ENCODE assay signal across 8 cellular contexts in the genomic region with DNA sequence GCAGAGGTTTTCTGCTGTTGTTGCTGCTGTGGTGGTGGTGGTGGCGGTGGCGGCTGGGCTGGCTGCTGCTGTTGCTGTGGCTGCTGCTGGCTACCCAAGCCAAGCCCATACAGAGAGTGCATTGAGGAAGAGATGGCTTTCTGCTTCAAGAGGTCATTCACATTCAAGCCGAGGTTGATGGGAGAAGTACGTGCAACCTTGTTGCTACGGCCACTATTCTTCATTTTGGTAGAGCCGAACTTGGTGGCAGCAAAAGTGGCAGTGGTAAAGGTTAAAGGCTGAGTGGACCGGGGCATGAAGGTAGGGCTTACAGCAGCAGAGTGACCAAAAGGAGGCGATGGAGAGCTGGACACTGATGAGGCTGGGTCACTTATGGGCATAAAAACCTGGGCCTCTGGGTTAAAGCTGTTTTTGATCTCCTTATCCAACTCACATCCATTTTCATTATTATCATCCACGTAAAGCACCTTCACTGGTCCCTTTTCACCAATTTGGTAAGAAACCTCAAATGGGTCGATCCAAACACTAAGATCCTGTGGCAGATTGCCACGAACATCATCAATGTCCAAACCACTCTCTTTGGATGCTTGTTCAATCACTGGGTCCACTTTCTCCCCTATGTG. TPM values are rescaled to one million over a fixed set of nuclear protein-coding genes. Genes with fewer than 3 reads are reported as not detected.
A peak's percentile ranks its signal among the peaks of the same experiment; 100 is the strongest.
DNase-seq lines count a peak whose midpoint lies in the region; ATAC-seq and TF ChIP-seq lines count a peak whose summit lies in the region.

No MANE protein-coding gene starts in this region.

- peak; percentile 68 for TF ChIP-seq RAD21 in Ishikawa (IDR thresholded peaks at IDR 0.05; ENCODE audit: low read depth)

- TF ChIP-seq CTCF in Calu3 (IDR thresholded peaks at IDR 0.05; ENCODE audit: unreplicated experiment) (peak; percentile 92), gastroesophageal sphincter (IDR thresholded peaks at IDR 0.05) (peak; percentile 55 to 72 (median 64)), prostate gland (IDR thresholded peaks at IDR 0.05) (peak in 3 of 4 experiments; percentile 36 to 69 (median 63))

- TSS peak; percentile 34 for BruUV-seq in Calu3 (replicated peaks; lab: Mats Ljungman, UMichigan)

- H3K27me3 ChIP-seq in gastroesophageal sphincter (no peaks in the 10 kb centered on the region), prostate gland (replicated peaks; ENCODE audit: insufficient read depth) (no peaks in the 10 kb centered on the region)

- no peaks in the 10 kb centered on the region for H3K9me3 ChIP-seq in gastroesophageal sphincter
- no peaks in the 10 kb centered on the region for H3K9me3 ChIP-seq in prostate gland

- H3K27me3 Mint-ChIP-seq in Calu3 (ENCODE audit: unreplicated experiment): no peaks in the 10 kb centered on the region
- H3K27me3 Mint-ChIP-seq in activated T-cell treated with anti-CD3 and anti-CD28 coated beads, Interleukin-2, amount 50 U/mL, for 4 hours (ENCODE audit: low read depth): no peaks in the 10 kb centered on the region

- TF ChIP-seq EP300 in Ishikawa (IDR thresholded peaks at IDR 0.05; ENCODE audit: borderline replicate concordance) (no peak), gastroesophageal sphincter (IDR thresholded peaks at IDR 0.05) (no peak)

- peaks cover 31% of the 10 kb centered on the region for H3K4me1 Mint-ChIP-seq in Calu3 (ENCODE audit: low read depth, unreplicated experiment)
- peaks cover 42% of the 10 kb centered on the region for H3K4me1 Mint-ChIP-seq in activated T-cell treated with anti-CD3 and anti-CD28 coated beads, Interleukin-2, amount 50 U/mL, for 4 hours (ENCODE audit: low read depth)

- H3K9me3 Mint-ChIP-seq in Calu3 (ENCODE audit: low read depth, unreplicated experiment): no peaks in the 10 kb centered on the region
- no peaks in the 10 kb centered on the region for H3K9me3 Mint-ChIP-seq in activated T-cell treated with anti-CD3 and anti-CD28 coated beads, Interleukin-2, amount 50 U/mL, for 4 hours

- peak overlapping the region; percentile 78 for H3K4me3 Mint-ChIP-seq in Calu3 (ENCODE audit: low read depth, unreplicated experiment)
- H3K4me3 Mint-ChIP-seq in activated T-cell treated with anti-CD3 and anti-CD28 coated beads, Interleukin-2, amount 50 U/mL, for 4 hours: peak overlapping the region; percentile 100

- CTCF ChIA-PET in Calu3 (lab: Charles Lee): interaction anchor here (0.6 to 5.9 kb wide), 14 partner anchors 10 to 119 kb away, joined by 3 to 68 read pairs (median 4); no protein-coding TSS in a partner anchor

- 23 to 35% methylated on average over 3 to 9 of the region's 11 CpGs for WGBS in gastroesophageal sphincter (ENCODE audit: low coverage in 1 of 2), 2 donors
- WGBS in prostate gland: 47% methylated on average over 11 of the region's 11 CpGs

- H3K36me3 ChIP-seq in gastroesophageal sphincter: peaks cover 0 to 17% of the 10 kb centered on the region in 2 donors
- H3K36me3 ChIP-seq in prostate gland: no peaks in the 10 kb centered on the region

- H3K4me3 ChIP-seq in gastroesophageal sphincter: peak overlapping the region; percentile 23 to 92
- peak overlapping the region; percentile 79 to 98 for H3K4me3 ChIP-seq in prostate gland

- DNase-seq in Calu3: peak; percentile 81
- no peak for DNase-seq in activated T-cell treated with anti-CD3 and anti-CD28 coated beads, Interleukin-2, amount 50 U/mL, for 4 hours
- peak; percentile 57 for DNase-seq in prostate gland (ENCODE audit: low spot score)
- DNase-seq in AG20443 (ENCODE audit: low spot score): no peak
- no peak for DNase-seq in left lobe of liver (ENCODE audit: low spot score)

- H3K4me1 ChIP-seq in gastroesophageal sphincter: peaks cover 0 to 45% (median under 1%) of the 10 kb centered on the region in 3 donors
- H3K4me1 ChIP-seq in prostate gland (replicated peaks): no peaks in the 10 kb centered on the region

- intact Hi-C loops in Calu3 (cut with micrococcal nuclease; ENCODE audit: unreplicated experiment) (loop anchor here (1.0 to 10.0 kb wide), 2 partner anchors 87 to 291 kb away; partner anchors contain the start of gene NME1), prostate gland (cut with DNase I) (no loop called here)

- ATAC-seq in activated T-cell treated with anti-CD3 and anti-CD28 coated beads, Interleukin-2, amount 50 U/mL, for 4 hours: no peak
- ATAC-seq in gastroesophageal sphincter (no peak), GM21786 (IDR thresholded peaks at IDR 0.05; ENCODE audit: unreplicated experiment) (no peak), left lobe of liver (no peak)

- H3K27ac ChIP-seq in gastroesophageal sphincter (peak overlapping the region; percentile 75 to 100 (median 98)), prostate gland (peak overlapping the region; percentile 100)

- H3K27ac Mint-ChIP-seq in Calu3 (ENCODE audit: unreplicated experiment): peak overlapping the region; percentile 100

- no peak for TF ChIP-seq POLR2A in gastroesophageal sphincter (IDR thresholded peaks at IDR 0.05)
- TF ChIP-seq POLR2A in prostate gland (IDR thresholded peaks at IDR 0.05): peak; percentile 6

- H3K36me3 Mint-ChIP-seq in Calu3 (ENCODE audit: insufficient read depth, unreplicated experiment): peaks cover 81% of the 10 kb centered on the region
- H3K36me3 Mint-ChIP-seq in activated T-cell treated with anti-CD3 and anti-CD28 coated beads, Interleukin-2, amount 50 U/mL, for 4 hours (ENCODE audit: insufficient read depth): peaks cover 13% of the 10 kb centered on the region

TF ChIP-seq in Ishikawa, 13 proteins besides CTCF, POLR2A, EP300 and RAD21:
- TF ChIP-seq NFIC (IDR thresholded peaks at IDR 0.05) (no peak), FOXM1 (IDR thresholded peaks at IDR 0.05; ENCODE audit: borderline replicate concordance, low read depth) (no peak), TCF12 (IDR thresholded peaks at IDR 0.05; ENCODE audit: low read depth) (no peak)
- TF ChIP-seq, protein P1, sequence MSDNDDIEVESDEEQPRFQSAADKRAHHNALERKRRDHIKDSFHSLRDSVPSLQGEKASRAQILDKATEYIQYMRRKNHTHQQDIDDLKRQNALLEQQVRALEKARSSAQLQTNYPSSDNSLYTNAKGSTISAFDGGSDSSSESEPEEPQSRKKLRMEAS (IDR thresholded peaks at IDR 0.05): no peak
- TF ChIP-seq, protein P2, sequence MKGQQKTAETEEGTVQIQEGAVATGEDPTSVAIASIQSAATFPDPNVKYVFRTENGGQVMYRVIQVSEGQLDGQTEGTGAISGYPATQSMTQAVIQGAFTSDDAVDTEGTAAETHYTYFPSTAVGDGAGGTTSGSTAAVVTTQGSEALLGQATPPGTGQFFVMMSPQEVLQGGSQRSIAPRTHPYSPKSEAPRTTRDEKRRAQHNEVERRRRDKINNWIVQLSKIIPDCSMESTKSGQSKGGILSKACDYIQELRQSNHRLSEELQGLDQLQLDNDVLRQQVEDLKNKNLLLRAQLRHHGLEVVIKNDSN (IDR thresholded peaks at IDR 0.05): no peak
TF ChIP-seq in Ishikawa: peak in this region for 0.

RNA-seq across cellular contexts. Expression of gene TOB1, which starts 2.8 kb away (rescaled TPM):
- total RNA-seq in Calu3 (2022): 177 and 241 TPM in 2 replicates
- total RNA-seq in activated T-cell treated with anti-CD3 and anti-CD28 coated beads, Interleukin-2, amount 50 U/mL, for 4 hours: 10 to 100 TPM; 29.4 to 31.0 (median 30.9) TPM
- total RNA-seq in gastroesophageal sphincter: 10 to 100 TPM; 27.8 to 47.2 (median 29.6) TPM
- total RNA-seq in prostate gland: 10 to 100 TPM; 37.1 to 64.7 TPM
- total RNA-seq in left lobe of liver: 209 TPM

RNA-seq across cellular contexts. Expression of gene WFIKKN2, which starts 27.9 kb away (rescaled TPM):
- total RNA-seq in Calu3 (2022) (not detected in 2 replicates), gastroesophageal sphincter (under 1 TPM; 0.16 to 0.69 (median 0.36) TPM), prostate gland (1 to 10 TPM in 1 of 2 donors, under 1 TPM in 1; 0.18 to 2.4 TPM), left lobe of liver (0.08 TPM)
- not detected for total RNA-seq in activated T-cell treated with anti-CD3 and anti-CD28 coated beads, Interleukin-2, amount 50 U/mL, for 4 hours

Comparison
In these comparisons a context has a peak if more than half of its experiments do, and no peak if none do; other contexts are left out.
1. DNase-seq: peak in Calu3 (single experiment) and prostate gland (single experiment); none in activated T-cell treated with anti-CD3 and anti-CD28 coated beads, Interleukin-2, amount 50 U/mL, for 4 hours (single experiment), AG20443 (single experiment) and left lobe of liver (single experiment).
2. Peak in every context shown above with its lines, with median percentiles within 50 percentile points of each other: CTCF ChIP-seq.